ENCODE assay signal across 18 cellular contexts in the genomic region with DNA sequence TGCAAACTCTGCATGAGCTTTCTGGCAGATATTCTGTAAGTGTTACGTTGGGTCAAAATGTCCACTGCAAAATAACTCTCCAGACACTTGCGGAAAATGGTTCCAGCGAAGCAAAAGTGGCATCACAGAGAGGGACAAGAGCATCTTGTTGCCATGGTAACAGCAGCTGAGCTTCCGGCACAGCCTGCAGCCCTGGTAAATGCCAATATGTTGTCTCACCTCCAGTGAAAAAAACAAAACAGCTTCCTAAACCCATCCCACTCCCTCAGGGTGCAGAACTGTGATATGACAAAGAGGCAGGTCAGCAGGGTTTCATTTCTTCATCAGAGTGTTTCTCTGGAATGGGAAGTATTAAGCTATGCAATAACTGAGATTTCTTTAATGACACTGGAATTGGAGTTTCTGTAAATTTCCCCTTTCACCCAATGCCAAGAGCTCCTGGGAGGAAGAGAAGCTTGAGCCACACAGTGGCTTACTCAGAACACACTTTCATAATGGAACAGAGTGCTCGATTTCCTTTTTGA.
"Had no signal": no experiment of that assay in that cellular context is flagged by ENCODE, and none has a peak within 500 bp of the region (broad histone marks: within the 10 kb centered on the region; RNA-seq: fewer than 3 reads in every experiment).

No MANE protein-coding gene starts in this region.

- H3K9me3 ChIP-seq: adrenal gland, mucosa of descending colon, neutrophil, stomach, thoracic aorta had no signal

- H3K4me3 ChIP-seq: adrenal gland, mucosa of descending colon, stomach, thoracic aorta had no signal

- ATAC-seq: activated CD4-positive, alpha-beta T cell treated with anti-CD3 and anti-CD28 coated beads for 36 hours; activated CD8-positive, alpha-beta T cell treated with anti-CD3 and anti-CD28 coated beads for 36 hours; left lobe of liver; mucosa of descending colon; naive thymus-derived CD4-positive, alpha-beta T cell had no signal

- H3K4me1 Mint-ChIP-seq: activated naive CD4-positive, alpha-beta T cell treated with anti-CD3 and anti-CD28 coated beads, Interleukin-2, amount 50 U/mL, for 24 hours had no signal

- H3K36me3 ChIP-seq: adrenal gland, neutrophil, stomach, thoracic aorta had no signal

- FAIRE-seq: colon, endometrium had no signal

- H3K9me3 Mint-ChIP-seq: activated CD8-positive, alpha-beta T cell treated with anti-CD3 and anti-CD28 coated beads for 36 hours; activated naive CD4-positive, alpha-beta T cell treated with anti-CD3 and anti-CD28 coated beads, Interleukin-2, amount 50 U/mL, for 24 hours had no signal

- H3K27ac ChIP-seq: adrenal gland, neutrophil, parathyroid adenoma, stomach, thoracic aorta had no signal

- H3K4me1 ChIP-seq: adrenal gland, parathyroid adenoma, stomach had no signal

- H3K4me3 Mint-ChIP-seq: activated CD4-positive, alpha-beta T cell treated with anti-CD3 and anti-CD28 coated beads for 36 hours; activated CD8-positive, alpha-beta T cell treated with anti-CD3 and anti-CD28 coated beads for 36 hours; activated naive CD4-positive, alpha-beta T cell treated with anti-CD3 and anti-CD28 coated beads, Interleukin-2, amount 50 U/mL, for 24 hours; naive thymus-derived CD4-positive, alpha-beta T cell had no signal

- H3K36me3 Mint-ChIP-seq: activated naive CD4-positive, alpha-beta T cell treated with anti-CD3 and anti-CD28 coated beads, Interleukin-2, amount 50 U/mL, for 24 hours; naive thymus-derived CD4-positive, alpha-beta T cell had no signal

- DNase-seq: activated CD4-positive, alpha-beta T cell treated with anti-CD3 and anti-CD28 coated beads for 36 hours; activated CD8-positive, alpha-beta T cell treated with anti-CD3 and anti-CD28 coated beads for 36 hours; activated effector memory CD4-positive, alpha-beta T cell treated with anti-CD3 and anti-CD28 coated beads, Interleukin-2, amount 50 U/mL, for 16 hours; activated T-cell treated with anti-CD3 and anti-CD28 coated beads, Interleukin-2, amount 50 U/mL, for 48 hours; adrenal gland; islet precursor cell; mucosa of descending colon; naive thymus-derived CD4-positive, alpha-beta T cell; stimulated activated CD4-positive, alpha-beta T cell treated with anti-CD3 and anti-CD28 coated beads, Interleukin-12 subunit alpha, Interleukin-12 subunit beta, amount 100 ng/mL, for 4 hours; stimulated activated CD4-positive, alpha-beta T cell treated with anti-CD3 and anti-CD28 coated beads, Interleukin-2, amount 100 ng/mL, for 24 hours; stomach had no signal
